ENCODE assay signal across 7 cellular contexts in genomic region chr4:55993994-55994657, GRCh38.
DNase-seq lines count a peak whose midpoint lies in the region; ATAC-seq lines count a peak whose summit lies in the region.

No MANE protein-coding gene starts in this region.

- no peak overlapping the region for H3K27ac ChIP-seq in effector memory CD4-positive, alpha-beta T cell (ENCODE audit: insufficient read depth, low read length, poor library complexity, severe bottlenecking)

- peak; percentile 84 for ATAC-seq in GM18873 (IDR thresholded peaks at IDR 0.05; ENCODE audit: low FRiP score, unreplicated experiment)
- peak; percentile 76 for ATAC-seq in GM21526 (IDR thresholded peaks at IDR 0.05; ENCODE audit: low FRiP score, unreplicated experiment)
- ATAC-seq in HG03442 (IDR thresholded peaks at IDR 0.05; ENCODE audit: unreplicated experiment) = peak; percentile 83
- peak; percentile 33 for ATAC-seq in effector memory CD8-positive, alpha-beta T cell (replicated peaks)

- no peak for DNase-seq in effector memory CD8-positive, alpha-beta T cell
- DNase-seq in ecto neural progenitor cell (ENCODE audit: low spot score) = no peak
- DNase-seq in activated effector memory CD4-positive, alpha-beta T cell treated with anti-CD3 and anti-CD28 coated beads, Interleukin-2, amount 50 U/mL, for 16 hours = no peak
- DNase-seq in effector memory CD4-positive, alpha-beta T cell = no peak

- H3K36me3 ChIP-seq in effector memory CD4-positive, alpha-beta T cell (ENCODE audit: control insufficient read depth, insufficient read depth, low read length) = peaks cover 12% of the 10 kb centered on the region

- no peaks in the 10 kb centered on the region for H3K9me3 Mint-ChIP-seq in effector memory CD8-positive, alpha-beta T cell

- H3K9me3 ChIP-seq in effector memory CD4-positive, alpha-beta T cell (ENCODE audit: control insufficient read depth, low read length) = no peaks in the 10 kb centered on the region

- H3K27me3 ChIP-seq in effector memory CD4-positive, alpha-beta T cell (replicated peaks; ENCODE audit: control insufficient read depth, insufficient read depth, low read length, poor library complexity, severe bottlenecking) = no peaks in the 10 kb centered on the region

- H3K36me3 Mint-ChIP-seq in effector memory CD8-positive, alpha-beta T cell (ENCODE audit: insufficient read depth) = peaks cover 25% of the 10 kb centered on the region

- peak overlapping the region in 1 of 2 donors; percentile 41 for H3K4me3 Mint-ChIP-seq in effector memory CD8-positive, alpha-beta T cell

- no peaks in the 10 kb centered on the region for H3K27me3 Mint-ChIP-seq in effector memory CD8-positive, alpha-beta T cell

- H3K27ac Mint-ChIP-seq in effector memory CD8-positive, alpha-beta T cell = peak overlapping the region; percentile 71 to 84

- H3K4me3 ChIP-seq in effector memory CD4-positive, alpha-beta T cell (ENCODE audit: insufficient read depth, low read depth, low read length, poor library complexity, severe bottlenecking) = no peak overlapping the region

- H3K4me1 Mint-ChIP-seq in effector memory CD8-positive, alpha-beta T cell (ENCODE audit: low read depth in 2 of 2) = peaks cover 0 to 7% of the 10 kb centered on the region in 2 donors

- no peaks in the 10 kb centered on the region for H3K4me1 ChIP-seq in effector memory CD4-positive, alpha-beta T cell (ENCODE audit: control insufficient read depth, insufficient read depth, low read length, poor library complexity, severe bottlenecking)

Comparison
In these comparisons a context has a peak if more than half of its experiments do, and no peak if none do; other contexts are left out.
1. ATAC-seq: peak in every context shown above with its lines; median percentile 84 in GM18873; 83 in HG03442; 76 in GM21526; 33 in effector memory CD8-positive, alpha-beta T cell.